ENCODE assay signal across 15 cellular contexts in genomic region chr7:26656735-26657134, GRCh38.
DNase-seq lines count a peak whose midpoint lies in the region; ATAC-seq, FAIRE-seq and TF ChIP-seq lines count a peak whose summit lies in the region.
"Had no signal": no experiment of that assay in that cellular context is flagged by ENCODE, and none has a peak within 500 bp of the region (broad histone marks: within the 10 kb centered on the region; RNA-seq: fewer than 3 reads in every experiment).

No MANE protein-coding gene starts in this region.

- H3K27ac ChIP-seq in GM23338 (ENCODE audit: low read depth): no peak overlapping the region
- H3K27ac ChIP-seq in WERI-Rb-1: peak overlapping the region; percentile 80; the same call in 1 of the 2 replicates
- H3K27ac ChIP-seq in neural progenitor cell: no peak overlapping the region
- no peak overlapping the region for H3K27ac ChIP-seq in CD8-positive, alpha-beta T cell (ENCODE audit: low read depth, low read length)

- intact Hi-C loops in CD8-positive, alpha-beta T cell (cut with DNase I, micrococcal nuclease): no loop called here

- no peak overlapping the region for H3K27ac Mint-ChIP-seq in GM23338
- H3K27ac Mint-ChIP-seq in neural progenitor cell: peak overlapping the region; percentile 34
- H3K27ac Mint-ChIP-seq in CD8-positive, alpha-beta T cell: no peak overlapping the region
- H3K27ac Mint-ChIP-seq: B cell; CD4-positive, alpha-beta T cell had no signal

- no peak overlapping the region for H2AFZ ChIP-seq in GM23338
- no peak overlapping the region for H2AFZ ChIP-seq in neural progenitor cell (replicated peaks)

- H3K9me3 Mint-ChIP-seq in GM23338 (no peaks in the 10 kb centered on the region), neural progenitor cell (no peaks in the 10 kb centered on the region)
- H3K9me3 Mint-ChIP-seq in CD8-positive, alpha-beta T cell: no peaks in the 10 kb centered on the region
- H3K9me3 Mint-ChIP-seq: CD4-positive, alpha-beta T cell had no signal

- H3K4me3 Mint-ChIP-seq in GM23338 (0 out of 3 replicates have a peak overlapping the region, but pooled peaks have one; percentile 9), neural progenitor cell (no peak overlapping the region)
- H3K4me3 Mint-ChIP-seq in CD8-positive, alpha-beta T cell: no peak overlapping the region
- H3K4me3 Mint-ChIP-seq: B cell; CD4-positive, alpha-beta T cell had no signal

- H3K79me2 ChIP-seq in GM23338 (replicated peaks; ENCODE audit: insufficient read depth): no peaks in the 10 kb centered on the region
- no peaks in the 10 kb centered on the region for H3K79me2 ChIP-seq in neural progenitor cell (ENCODE audit: low read depth)

- H3K4me1 Mint-ChIP-seq in GM23338: peaks cover 69% of the 10 kb centered on the region
- peaks cover 62% of the 10 kb centered on the region for H3K4me1 Mint-ChIP-seq in neural progenitor cell
- no peaks in the 10 kb centered on the region for H3K4me1 Mint-ChIP-seq in CD8-positive, alpha-beta T cell (ENCODE audit: low read depth)
- H3K4me1 Mint-ChIP-seq: B cell had no signal

- ATAC-seq in GM23338: no peak
- ATAC-seq in CD8-positive, alpha-beta T cell: no peak

- H3K27me3 Mint-ChIP-seq in GM23338 (ENCODE audit: insufficient read depth, low read depth, poor library complexity) (peaks cover 2% of the 10 kb centered on the region), neural progenitor cell (ENCODE audit: insufficient read depth, low read depth) (no peaks in the 10 kb centered on the region)
- H3K27me3 Mint-ChIP-seq in CD8-positive, alpha-beta T cell (ENCODE audit: low read depth): peaks cover 9% of the 10 kb centered on the region
- H3K27me3 Mint-ChIP-seq: B cell had no signal

- POLR2A ChIA-PET in CD8-positive, alpha-beta T cell (lab: Charles Lee): no interaction called here

- H3K36me3 ChIP-seq in GM23338 (ENCODE audit: insufficient read depth) (no peaks in the 10 kb centered on the region), WERI-Rb-1 (no peaks in the 10 kb centered on the region), neural progenitor cell (no peaks in the 10 kb centered on the region)
- H3K36me3 ChIP-seq in CD8-positive, alpha-beta T cell (ENCODE audit: insufficient read depth, low read length): no peaks in the 10 kb centered on the region
- H3K36me3 ChIP-seq: HAP-1 had no signal

- no peak overlapping the region for H3K9ac ChIP-seq in neural progenitor cell

- peaks cover 70% of the 10 kb centered on the region for H3K4me1 ChIP-seq in GM23338 (ENCODE audit: insufficient read depth)
- peaks cover 51% of the 10 kb centered on the region for H3K4me1 ChIP-seq in neural progenitor cell
- no peaks in the 10 kb centered on the region for H3K4me1 ChIP-seq in CD8-positive, alpha-beta T cell (ENCODE audit: insufficient read depth, low read length)

- no peak for FAIRE-seq in GM12891 (lab: Jason Lieb, UNC)
- FAIRE-seq: A204.1, D721Med, GM18507, H1 had no signal

- TF ChIP-seq CTCF in GM23338 (conservative IDR thresholded peaks at IDR 0.05; ENCODE audit: low read depth in 2 of 2) (no peak), WERI-Rb-1 (IDR thresholded peaks at IDR 0.05; ENCODE audit: low read depth, low read length) (no peak), neural progenitor cell (IDR thresholded peaks at IDR 0.05) (no peak)
- TF ChIP-seq CTCF in CD8-positive, alpha-beta T cell (IDR thresholded peaks at IDR 0.05): no peak

- H3K36me3 Mint-ChIP-seq in GM23338 (ENCODE audit: low read depth): no peaks in the 10 kb centered on the region
- H3K36me3 Mint-ChIP-seq in neural progenitor cell: no peaks in the 10 kb centered on the region
- H3K36me3 Mint-ChIP-seq in CD8-positive, alpha-beta T cell: no peaks in the 10 kb centered on the region

- CTCF ChIA-PET in CD8-positive, alpha-beta T cell (lab: Charles Lee): interaction anchor here (0.7 to 0.9 kb wide), 2 partner anchors 10 to 26 kb away, joined by 3 read pairs; no protein-coding TSS in a partner anchor

- no peaks in the 10 kb centered on the region for H4K20me1 ChIP-seq in GM23338 (replicated peaks; ENCODE audit: insufficient read depth)
- H4K20me1 ChIP-seq in neural progenitor cell (ENCODE audit: low read depth): no peaks in the 10 kb centered on the region

- peak overlapping the region; percentile 85 for H3K4me2 ChIP-seq in GM23338
- peak overlapping the region; percentile 86 for H3K4me2 ChIP-seq in neural progenitor cell

- H3K9me3 ChIP-seq in WERI-Rb-1 (ENCODE audit: severe bottlenecking): no peaks in the 10 kb centered on the region
- H3K9me3 ChIP-seq in neural progenitor cell (ENCODE audit: low read depth): no peaks in the 10 kb centered on the region
- H3K9me3 ChIP-seq in CD8-positive, alpha-beta T cell (ENCODE audit: low read length): no peaks in the 10 kb centered on the region
- H3K9me3 ChIP-seq: HAP-1 had no signal

- H3F3A ChIP-seq in GM23338 (replicated peaks; ENCODE audit: low read depth): 0 out of 2 replicates have a peak, but pooled peaks cover 3% of the 10 kb centered on the region
- H3F3A ChIP-seq in neural progenitor cell (ENCODE audit: low read depth): peaks cover 21% of the 10 kb centered on the region

- H3K27me3 ChIP-seq in GM23338 (ENCODE audit: insufficient read depth) (no peaks in the 10 kb centered on the region), WERI-Rb-1 (ENCODE audit: insufficient read depth, low read depth, severe bottlenecking) (no peaks in the 10 kb centered on the region), neural progenitor cell (no peaks in the 10 kb centered on the region)
- H3K27me3 ChIP-seq in CD8-positive, alpha-beta T cell (ENCODE audit: insufficient read depth, low read length): no peaks in the 10 kb centered on the region

- no peak for TF ChIP-seq POLR2A in GM12891 (IDR thresholded peaks at IDR 0.05; ENCODE audit: low read depth, low read length)

- no peak overlapping the region for H3K4me3 ChIP-seq in GM23338
- H3K4me3 ChIP-seq in WERI-Rb-1 (ENCODE audit: low read depth, low read length): no peak overlapping the region
- no peak overlapping the region for H3K4me3 ChIP-seq in neural progenitor cell
- H3K4me3 ChIP-seq in CD8-positive, alpha-beta T cell (ENCODE audit: low read depth, low read length): no peak overlapping the region
- H3K4me3 ChIP-seq: HAP-1 had no signal

- no peaks in the 10 kb centered on the region for H3K9me2 ChIP-seq in GM23338 (ENCODE audit: insufficient read depth)

- DNase-seq in GM23338 (ENCODE audit: low spot score): no peak
- DNase-seq in WERI-Rb-1: no peak
- DNase-seq in medulla oblongata (ENCODE audit: extremely low spot score): peak; percentile 11
- no peak for DNase-seq in neural progenitor cell (ENCODE audit: low spot score)
- DNase-seq in CD8-positive, alpha-beta T cell: no peak
- no peak for DNase-seq in GM12891 (ENCODE audit: insufficient read length, low spot score)
- no peak for DNase-seq in pons (ENCODE audit: low spot score)
- DNase-seq: CD4-positive, alpha-beta T cell; IMR-90 had no signal

TF ChIP-seq in GM23338, 12 proteins besides CTCF, POLR2A, EP300 and RAD21 (continues in another document):
- TF ChIP-seq ETS1 (IDR thresholded peaks at IDR 0.05): no peak
- TF ChIP-seq EZH2 (IDR thresholded peaks at IDR 0.05; ENCODE audit: low read depth, unreplicated experiment): no peak
- no peak for TF ChIP-seq CREB1 (CRISPR knock-in tag; IDR thresholded peaks at IDR 0.05; ENCODE audit: low read depth)

TF ChIP-seq in GM12891, 5 proteins besides CTCF, POLR2A, EP300 and RAD21:
- TF ChIP-seq TAF1 (IDR thresholded peaks at IDR 0.05; ENCODE audit: low read depth, low read length) (no peak), POLR2AphosphoS5 (IDR thresholded peaks at IDR 0.05; ENCODE audit: low read depth, low read length) (no peak), SPI1 (IDR thresholded peaks at IDR 0.05; ENCODE audit: low read depth, low read length) (no peak), POU2F2 (IDR thresholded peaks at IDR 0.05; ENCODE audit: low read depth, low read length) (no peak), PAX5 (IDR thresholded peaks at IDR 0.05; ENCODE audit: insufficient read depth, low read length, severe bottlenecking) (no peak)
